19 cellular contexts compared by ENCODE assay signal in genomic region chr1:99475991-99476532, GRCh38.
"Had no signal": no experiment of that assay in that cellular context is flagged by ENCODE, and none has a peak within 500 bp of the region (broad histone marks: within the 10 kb centered on the region; RNA-seq: fewer than 3 reads in every experiment).

No MANE protein-coding gene starts in this region.

- H2AFZ ChIP-seq: hepatocyte had no signal

- H3K27ac Mint-ChIP-seq: dendritic cell treated with granulocyte-macrophage colony-stimulating factor and Interleukin-4, amounts not matched to agents 40 ng/mL and 50 ng/mL, for 4 days; effector memory CD8-positive, alpha-beta T cell; immature natural killer cell; mesothelial cell of epicardium had no signal

- H3K27me3 ChIP-seq: colonic mucosa, esophagus muscularis mucosa, foreskin keratinocyte, gastroesophageal sphincter, heart left ventricle, hepatocyte, left lung had no signal

- H3K27me3 Mint-ChIP-seq: dendritic cell treated with granulocyte-macrophage colony-stimulating factor and Interleukin-4, amounts not matched to agents 40 ng/mL and 50 ng/mL, for 4 days had no signal

- H3K36me3 ChIP-seq: colonic mucosa, esophagus muscularis mucosa, gastroesophageal sphincter, heart left ventricle, left lung, lower lobe of right lung had no signal

- ATAC-seq: effector memory CD8-positive, alpha-beta T cell; foreskin keratinocyte; gastroesophageal sphincter; heart left ventricle; left cardiac atrium; left lung; left ventricle myocardium superior; lower lobe of right lung; mucosa of descending colon had no signal

- H3K79me2 ChIP-seq: hepatocyte had no signal

- H3K4me1 ChIP-seq: colonic mucosa, foreskin keratinocyte, heart left ventricle, left lung, lower lobe of right lung had no signal

- H3K4me2 ChIP-seq: hepatocyte had no signal

- H3K4me3 Mint-ChIP-seq: dendritic cell treated with granulocyte-macrophage colony-stimulating factor and Interleukin-4, amounts not matched to agents 40 ng/mL and 50 ng/mL, for 4 days; effector memory CD8-positive, alpha-beta T cell; immature natural killer cell; mesothelial cell of epicardium had no signal

- H3K4me3 ChIP-seq: colonic mucosa, esophagus muscularis mucosa, gastroesophageal sphincter, heart left ventricle, hepatocyte, left lung, lower lobe of right lung, mucosa of descending colon had no signal

- H3K36me3 Mint-ChIP-seq: immature natural killer cell, mesothelial cell of epicardium had no signal

- DNase-seq: colonic mucosa; cortex of kidney; effector CD8-positive, alpha-beta T cell; effector memory CD8-positive, alpha-beta T cell; foreskin keratinocyte; heart left ventricle; hypothalamus; immature natural killer cell; left cardiac atrium; left lung; left ventricle myocardium superior; lower lobe of right lung; mesenchymal stem cell; mucosa of descending colon had no signal

- H3K9me3 Mint-ChIP-seq: dendritic cell treated with granulocyte-macrophage colony-stimulating factor and Interleukin-4, amounts not matched to agents 40 ng/mL and 50 ng/mL, for 4 days; effector memory CD8-positive, alpha-beta T cell had no signal

- H3K4me1 Mint-ChIP-seq: immature natural killer cell had no signal

- H3K27ac ChIP-seq: colonic mucosa, esophagus muscularis mucosa, foreskin keratinocyte, gastroesophageal sphincter, heart left ventricle, hepatocyte, left lung, lower lobe of right lung had no signal

- H3K9me3 ChIP-seq: colonic mucosa, esophagus muscularis mucosa, gastroesophageal sphincter, left lung, lower lobe of right lung, mucosa of descending colon had no signal
